In the genomic region with DNA sequence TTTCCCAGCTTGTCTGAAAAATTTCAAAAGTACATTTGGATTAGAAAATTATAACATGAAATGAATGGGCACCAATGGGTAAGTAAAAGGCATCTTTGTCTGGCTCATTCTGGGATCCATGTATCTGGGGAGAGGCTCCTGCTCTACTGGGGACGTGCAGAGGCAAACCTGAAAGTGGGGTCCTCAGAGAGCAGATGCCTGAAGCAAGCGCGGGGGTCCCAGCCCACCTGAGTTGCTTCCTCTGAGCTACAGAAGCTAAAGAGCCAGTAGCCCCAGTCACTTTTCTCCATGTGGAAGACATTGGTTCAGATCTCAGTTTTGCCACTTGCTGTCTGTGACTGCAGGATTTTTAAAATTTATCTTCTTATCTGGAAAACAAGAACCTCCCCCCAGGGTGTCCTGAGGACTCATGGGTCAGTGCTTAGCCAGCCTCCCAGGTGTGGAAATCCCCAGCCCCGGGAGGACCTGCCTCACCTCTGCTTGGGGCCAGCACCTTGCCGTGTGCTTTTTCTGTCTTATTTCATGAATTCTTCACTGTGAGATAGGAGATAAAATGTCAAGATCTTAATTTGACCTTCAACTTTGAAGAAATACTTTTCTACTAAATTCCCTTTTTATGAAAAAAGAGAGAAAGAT, we compare ENCODE assay signal across 2 cellular contexts.
TF ChIP-seq lines count a peak whose summit lies in the region.

No MANE protein-coding gene starts in this region.

TF ChIP-seq in SK-N-SH, 30 proteins besides CTCF, POLR2A, EP300 and RAD21 (continued from another document):
- TF ChIP-seq FOSL2 (IDR thresholded peaks at IDR 0.05; ENCODE audit: borderline replicate concordance, low read depth) (no peak), POLR2AphosphoS5 (IDR thresholded peaks at IDR 0.05; ENCODE audit: low read depth, low read length) (no peak), TEAD4 (IDR thresholded peaks at IDR 0.05; ENCODE audit: borderline replicate concordance, insufficient read depth) (no peak), TCF12 (IDR thresholded peaks at IDR 0.05) (no peak), NRF1 (IDR thresholded peaks at IDR 0.05; ENCODE audit: low read depth, low read length) (no peak), JUND (IDR thresholded peaks at IDR 0.05) (no peak), MXI1 (IDR thresholded peaks at IDR 0.05; ENCODE audit: low read depth, low read length) (no peak), YY1 (IDR thresholded peaks at IDR 0.05; ENCODE audit: low read depth) (no peak), NFIC (IDR thresholded peaks at IDR 0.05; ENCODE audit: borderline replicate concordance) (no peak), EZH2phosphoT487 (IDR thresholded peaks at IDR 0.05; ENCODE audit: borderline replicate concordance, low read depth) (no peak), RFX5 (IDR thresholded peaks at IDR 0.05; ENCODE audit: low read length) (no peak), GATA2 (CRISPR knock-in tag; IDR thresholded peaks at IDR 0.05) (no peak), RXRA (IDR thresholded peaks at IDR 0.05; ENCODE audit: borderline replicate concordance, low read depth) (no peak), SMC3 (IDR thresholded peaks at IDR 0.05; ENCODE audit: low read depth, low read length) (no peak), FOXM1 (IDR thresholded peaks at IDR 0.05; ENCODE audit: low read depth) (no peak)
- TF ChIP-seq, protein P1, sequence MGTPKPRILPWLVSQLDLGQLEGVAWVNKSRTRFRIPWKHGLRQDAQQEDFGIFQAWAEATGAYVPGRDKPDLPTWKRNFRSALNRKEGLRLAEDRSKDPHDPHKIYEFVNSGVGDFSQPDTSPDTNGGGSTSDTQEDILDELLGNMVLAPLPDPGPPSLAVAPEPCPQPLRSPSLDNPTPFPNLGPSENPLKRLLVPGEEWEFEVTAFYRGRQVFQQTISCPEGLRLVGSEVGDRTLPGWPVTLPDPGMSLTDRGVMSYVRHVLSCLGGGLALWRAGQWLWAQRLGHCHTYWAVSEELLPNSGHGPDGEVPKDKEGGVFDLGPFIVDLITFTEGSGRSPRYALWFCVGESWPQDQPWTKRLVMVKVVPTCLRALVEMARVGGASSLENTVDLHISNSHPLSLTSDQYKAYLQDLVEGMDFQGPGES (IDR thresholded peaks at IDR 0.05; ENCODE audit: low read depth, low read length) = no peak
- TF ChIP-seq, protein P2, sequence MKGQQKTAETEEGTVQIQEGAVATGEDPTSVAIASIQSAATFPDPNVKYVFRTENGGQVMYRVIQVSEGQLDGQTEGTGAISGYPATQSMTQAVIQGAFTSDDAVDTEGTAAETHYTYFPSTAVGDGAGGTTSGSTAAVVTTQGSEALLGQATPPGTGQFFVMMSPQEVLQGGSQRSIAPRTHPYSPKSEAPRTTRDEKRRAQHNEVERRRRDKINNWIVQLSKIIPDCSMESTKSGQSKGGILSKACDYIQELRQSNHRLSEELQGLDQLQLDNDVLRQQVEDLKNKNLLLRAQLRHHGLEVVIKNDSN (IDR thresholded peaks at IDR 0.05; ENCODE audit: borderline replicate concordance, low read depth) = no peak
- TF ChIP-seq, protein P3, sequence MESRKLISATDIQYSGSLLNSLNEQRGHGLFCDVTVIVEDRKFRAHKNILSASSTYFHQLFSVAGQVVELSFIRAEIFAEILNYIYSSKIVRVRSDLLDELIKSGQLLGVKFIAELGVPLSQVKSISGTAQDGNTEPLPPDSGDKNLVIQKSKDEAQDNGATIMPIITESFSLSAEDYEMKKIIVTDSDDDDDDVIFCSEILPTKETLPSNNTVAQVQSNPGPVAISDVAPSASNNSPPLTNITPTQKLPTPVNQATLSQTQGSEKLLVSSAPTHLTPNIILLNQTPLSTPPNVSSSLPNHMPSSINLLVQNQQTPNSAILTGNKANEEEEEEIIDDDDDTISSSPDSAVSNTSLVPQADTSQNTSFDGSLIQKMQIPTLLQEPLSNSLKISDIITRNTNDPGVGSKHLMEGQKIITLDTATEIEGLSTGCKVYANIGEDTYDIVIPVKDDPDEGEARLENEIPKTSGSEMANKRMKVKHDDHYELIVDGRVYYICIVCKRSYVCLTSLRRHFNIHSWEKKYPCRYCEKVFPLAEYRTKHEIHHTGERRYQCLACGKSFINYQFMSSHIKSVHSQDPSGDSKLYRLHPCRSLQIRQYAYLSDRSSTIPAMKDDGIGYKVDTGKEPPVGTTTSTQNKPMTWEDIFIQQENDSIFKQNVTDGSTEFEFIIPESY (IDR thresholded peaks at IDR 0.05; ENCODE audit: borderline replicate concordance, low read depth) = no peak
- TF ChIP-seq, protein P4, sequence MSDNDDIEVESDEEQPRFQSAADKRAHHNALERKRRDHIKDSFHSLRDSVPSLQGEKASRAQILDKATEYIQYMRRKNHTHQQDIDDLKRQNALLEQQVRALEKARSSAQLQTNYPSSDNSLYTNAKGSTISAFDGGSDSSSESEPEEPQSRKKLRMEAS (IDR thresholded peaks at IDR 0.05; ENCODE audit: low read depth) = no peak

TF ChIP-seq in SK-N-SH treated with all-trans-retinoic acid at 6 μM for 48 hours, 23 proteins besides CTCF, POLR2A, EP300 and RAD21 (continued from another document):
- TF ChIP-seq, protein P5, sequence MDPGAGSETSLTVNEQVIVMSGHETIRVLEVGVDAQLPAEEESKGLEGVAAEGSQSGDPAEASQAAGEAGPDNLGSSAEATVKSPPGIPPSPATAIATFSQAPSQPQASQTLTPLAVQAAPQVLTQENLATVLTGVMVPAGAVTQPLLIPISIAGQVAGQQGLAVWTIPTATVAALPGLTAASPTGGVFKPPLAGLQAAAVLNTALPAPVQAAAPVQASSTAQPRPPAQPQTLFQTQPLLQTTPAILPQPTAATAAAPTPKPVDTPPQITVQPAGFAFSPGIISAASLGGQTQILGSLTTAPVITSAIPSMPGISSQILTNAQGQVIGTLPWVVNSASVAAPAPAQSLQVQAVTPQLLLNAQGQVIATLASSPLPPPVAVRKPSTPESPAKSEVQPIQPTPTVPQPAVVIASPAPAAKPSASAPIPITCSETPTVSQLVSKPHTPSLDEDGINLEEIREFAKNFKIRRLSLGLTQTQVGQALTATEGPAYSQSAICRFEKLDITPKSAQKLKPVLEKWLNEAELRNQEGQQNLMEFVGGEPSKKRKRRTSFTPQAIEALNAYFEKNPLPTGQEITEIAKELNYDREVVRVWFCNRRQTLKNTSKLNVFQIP (CRISPR knock-in tag; IDR thresholded peaks at IDR 0.05; ENCODE audit: borderline replicate concordance, low read depth) = no peak
- TF ChIP-seq GLIS3 (CRISPR knock-in tag; IDR thresholded peaks at IDR 0.05) = no peak
- TF ChIP-seq, protein P6, sequence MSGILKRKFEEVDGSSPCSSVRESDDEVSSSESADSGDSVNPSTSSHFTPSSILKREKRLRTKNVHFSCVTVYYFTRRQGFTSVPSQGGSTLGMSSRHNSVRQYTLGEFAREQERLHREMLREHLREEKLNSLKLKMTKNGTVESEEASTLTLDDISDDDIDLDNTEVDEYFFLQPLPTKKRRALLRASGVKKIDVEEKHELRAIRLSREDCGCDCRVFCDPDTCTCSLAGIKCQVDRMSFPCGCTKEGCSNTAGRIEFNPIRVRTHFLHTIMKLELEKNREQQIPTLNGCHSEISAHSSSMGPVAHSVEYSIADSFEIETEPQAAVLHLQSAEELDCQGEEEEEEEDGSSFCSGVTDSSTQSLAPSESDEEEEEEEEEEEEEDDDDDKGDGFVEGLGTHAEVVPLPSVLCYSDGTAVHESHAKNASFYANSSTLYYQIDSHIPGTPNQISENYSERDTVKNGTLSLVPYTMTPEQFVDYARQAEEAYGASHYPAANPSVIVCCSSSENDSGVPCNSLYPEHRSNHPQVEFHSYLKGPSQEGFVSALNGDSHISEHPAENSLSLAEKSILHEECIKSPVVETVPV (CRISPR knock-in tag; IDR thresholded peaks at IDR 0.05) = no peak
- TF ChIP-seq, protein P7, sequence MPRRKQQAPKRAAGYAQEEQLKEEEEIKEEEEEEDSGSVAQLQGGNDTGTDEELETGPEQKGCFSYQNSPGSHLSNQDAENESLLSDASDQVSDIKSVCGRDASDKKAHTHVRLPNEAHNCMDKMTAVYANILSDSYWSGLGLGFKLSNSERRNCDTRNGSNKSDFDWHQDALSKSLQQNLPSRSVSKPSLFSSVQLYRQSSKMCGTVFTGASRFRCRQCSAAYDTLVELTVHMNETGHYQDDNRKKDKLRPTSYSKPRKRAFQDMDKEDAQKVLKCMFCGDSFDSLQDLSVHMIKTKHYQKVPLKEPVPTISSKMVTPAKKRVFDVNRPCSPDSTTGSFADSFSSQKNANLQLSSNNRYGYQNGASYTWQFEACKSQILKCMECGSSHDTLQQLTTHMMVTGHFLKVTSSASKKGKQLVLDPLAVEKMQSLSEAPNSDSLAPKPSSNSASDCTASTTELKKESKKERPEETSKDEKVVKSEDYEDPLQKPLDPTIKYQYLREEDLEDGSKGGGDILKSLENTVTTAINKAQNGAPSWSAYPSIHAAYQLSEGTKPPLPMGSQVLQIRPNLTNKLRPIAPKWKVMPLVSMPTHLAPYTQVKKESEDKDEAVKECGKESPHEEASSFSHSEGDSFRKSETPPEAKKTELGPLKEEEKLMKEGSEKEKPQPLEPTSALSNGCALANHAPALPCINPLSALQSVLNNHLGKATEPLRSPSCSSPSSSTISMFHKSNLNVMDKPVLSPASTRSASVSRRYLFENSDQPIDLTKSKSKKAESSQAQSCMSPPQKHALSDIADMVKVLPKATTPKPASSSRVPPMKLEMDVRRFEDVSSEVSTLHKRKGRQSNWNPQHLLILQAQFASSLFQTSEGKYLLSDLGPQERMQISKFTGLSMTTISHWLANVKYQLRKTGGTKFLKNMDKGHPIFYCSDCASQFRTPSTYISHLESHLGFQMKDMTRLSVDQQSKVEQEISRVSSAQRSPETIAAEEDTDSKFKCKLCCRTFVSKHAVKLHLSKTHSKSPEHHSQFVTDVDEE (CRISPR knock-in tag; IDR thresholded peaks at IDR 0.05) = no peak
- TF ChIP-seq ISL1 (CRISPR knock-in tag; IDR thresholded peaks at IDR 0.05) = no peak
- no peak for TF ChIP-seq PPARA (CRISPR knock-in tag; IDR thresholded peaks at IDR 0.05; ENCODE audit: borderline replicate concordance)
